In the genomic region with DNA sequence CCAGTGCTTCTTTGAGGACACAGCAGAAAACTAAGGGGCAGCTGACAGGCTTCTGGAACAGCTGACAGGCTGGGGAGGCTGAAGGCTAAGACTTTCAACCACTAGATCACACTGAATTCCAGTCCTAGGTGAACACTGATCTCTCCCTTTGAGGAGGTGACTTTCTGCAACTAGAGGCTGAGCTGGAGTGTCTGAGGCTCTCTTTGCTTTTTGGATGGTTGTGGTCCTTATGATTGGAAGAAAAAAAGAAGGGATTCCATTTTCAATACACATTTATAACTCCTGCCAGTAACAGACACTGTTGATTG, we compare ENCODE assay signal across 8 cellular contexts. TPM values are rescaled to one million over a fixed set of nuclear protein-coding genes. Genes with fewer than 3 reads are reported as not detected.
DNase-seq lines count a peak whose midpoint lies in the region; ATAC-seq and TF ChIP-seq lines count a peak whose summit lies in the region.

No MANE protein-coding gene starts in this region.

- no peak overlapping the region for H3T11ph ChIP-seq in H9 (ENCODE audit: low read length)

- DNase-seq in H9 (no peak), immature natural killer cell (no peak)
- no peak for DNase-seq in activated naive CD8-positive, alpha-beta T cell treated with anti-CD3 and anti-CD28 coated beads for 36 hours
- no peak for DNase-seq in stimulated activated effector memory CD8-positive, alpha-beta T cell treated with anti-CD3 and anti-CD28 coated beads, Interleukin-12 subunit alpha, Interleukin-12 subunit beta, amount 100 ng/mL, for 72 hours (ENCODE audit: low spot score in 2 of 2)
- DNase-seq in stimulated activated naive CD4-positive, alpha-beta T cell treated with Interleukin-2 at 50 U/mL for 16 hours (lab: John Stamatoyannopoulos, UW) = no peak
- no peak for DNase-seq in stimulated activated CD4-positive, alpha-beta T cell treated with anti-CD3 and anti-CD28 coated beads, Interleukin-15, amount 100 ng/mL, for 24 hours

- no peak overlapping the region for H2BK5ac ChIP-seq in H9 (ENCODE audit: insufficient read length, low read length)

- H2BK12ac ChIP-seq in H9 (ENCODE audit: insufficient read length, low read depth, low read length) = no peak overlapping the region

- no peak overlapping the region for H3K9ac ChIP-seq in H9 (ENCODE audit: extremely low read depth, insufficient read length, low read length)

- H3K4ac ChIP-seq in H9 (ENCODE audit: low read depth, low read length) = no peak overlapping the region

- H2BK15ac ChIP-seq in H9 (ENCODE audit: low read depth, low read length) = no peak overlapping the region

- no peaks in the 10 kb centered on the region for H3K79me1 ChIP-seq in H9 (ENCODE audit: insufficient read depth, low read depth, low read length, poor library complexity, severe bottlenecking)

- H3K4me3 Mint-ChIP-seq in H9 = peak overlapping the region; percentile 67 to 79
- peak overlapping the region; percentile 81 for H3K4me3 Mint-ChIP-seq in activated naive CD8-positive, alpha-beta T cell treated with anti-CD3 and anti-CD28 coated beads for 36 hours
- H3K4me3 Mint-ChIP-seq in immature natural killer cell = peak overlapping the region; percentile 11 to 80 (median 71)
- peak overlapping the region; percentile 80 for H3K4me3 Mint-ChIP-seq in stimulated activated effector memory CD8-positive, alpha-beta T cell treated with anti-CD3 and anti-CD28 coated beads, Interleukin-12 subunit alpha, Interleukin-12 subunit beta, amount 100 ng/mL, for 72 hours

- H3K79me2 ChIP-seq in H9 (ENCODE audit: insufficient read depth, low read length) = no peaks in the 10 kb centered on the region

- H2BK120ac ChIP-seq in H9 (ENCODE audit: low read depth, low read length, poor library complexity, severe bottlenecking) = no peak overlapping the region

- no peak overlapping the region for H4K91ac ChIP-seq in H9 (ENCODE audit: insufficient read length, low read depth, low read length)

- no peak overlapping the region for H3K18ac ChIP-seq in H9 (ENCODE audit: insufficient read length, low read depth, low read length)

- H3K27ac Mint-ChIP-seq in H9 (no peak overlapping the region), immature natural killer cell (no peak overlapping the region)
- H3K27ac Mint-ChIP-seq in activated naive CD8-positive, alpha-beta T cell treated with anti-CD3 and anti-CD28 coated beads for 36 hours = peak overlapping the region; percentile 89
- H3K27ac Mint-ChIP-seq in stimulated activated effector memory CD8-positive, alpha-beta T cell treated with anti-CD3 and anti-CD28 coated beads, Interleukin-12 subunit alpha, Interleukin-12 subunit beta, amount 100 ng/mL, for 72 hours = peak overlapping the region; percentile 85

- peaks cover 11% of the 10 kb centered on the region for H3K23me2 ChIP-seq in H9 (ENCODE audit: insufficient read length, low read depth, low read length, poor library complexity, severe bottlenecking)

- no peaks in the 10 kb centered on the region for H3K9me3 Mint-ChIP-seq in H9
- no peaks in the 10 kb centered on the region for H3K9me3 Mint-ChIP-seq in activated naive CD8-positive, alpha-beta T cell treated with anti-CD3 and anti-CD28 coated beads for 36 hours
- H3K9me3 Mint-ChIP-seq in immature natural killer cell = no peaks in the 10 kb centered on the region
- no peaks in the 10 kb centered on the region for H3K9me3 Mint-ChIP-seq in stimulated activated effector memory CD8-positive, alpha-beta T cell treated with anti-CD3 and anti-CD28 coated beads, Interleukin-12 subunit alpha, Interleukin-12 subunit beta, amount 100 ng/mL, for 72 hours

- H3K4me1 ChIP-seq in H9 (ENCODE audit: insufficient read depth, low read length) = no peaks in the 10 kb centered on the region; the same call in 1 of the 2 replicates

- no peak overlapping the region for H2AK5ac ChIP-seq in H9 (ENCODE audit: insufficient read length, low read length)

- no peak overlapping the region for H2AFZ ChIP-seq in H9 (ENCODE audit: low read length)

- H3K4me1 Mint-ChIP-seq in H9 (peaks cover 40 to 47% of the 10 kb centered on the region in 2 experiments), immature natural killer cell (peaks cover 44 to 45% of the 10 kb centered on the region in 2 donors)
- peaks cover 84% of the 10 kb centered on the region for H3K4me1 Mint-ChIP-seq in activated naive CD8-positive, alpha-beta T cell treated with anti-CD3 and anti-CD28 coated beads for 36 hours
- peaks cover 90% of the 10 kb centered on the region for H3K4me1 Mint-ChIP-seq in stimulated activated effector memory CD8-positive, alpha-beta T cell treated with anti-CD3 and anti-CD28 coated beads, Interleukin-12 subunit alpha, Interleukin-12 subunit beta, amount 100 ng/mL, for 72 hours

- TF ChIP-seq CTCF in H9 (conservative IDR thresholded peaks at IDR 0.05) = no peak

- H4K8ac ChIP-seq in H9 (replicated peaks; ENCODE audit: insufficient read length, low read depth, low read length) = no peak overlapping the region

- H3K36me3 Mint-ChIP-seq in H9 (ENCODE audit: insufficient read depth in 1 of 3, low read depth in 3 of 3) (no peaks in the 10 kb centered on the region; a peak in 1 of 7 replicates), immature natural killer cell (peaks cover 0 to 4% (median 0%) of the 10 kb centered on the region in 3 donors)
- H3K36me3 Mint-ChIP-seq in activated naive CD8-positive, alpha-beta T cell treated with anti-CD3 and anti-CD28 coated beads for 36 hours = peaks cover 3% of the 10 kb centered on the region
- no peaks in the 10 kb centered on the region for H3K36me3 Mint-ChIP-seq in stimulated activated effector memory CD8-positive, alpha-beta T cell treated with anti-CD3 and anti-CD28 coated beads, Interleukin-12 subunit alpha, Interleukin-12 subunit beta, amount 100 ng/mL, for 72 hours

- H2BK20ac ChIP-seq in H9 (ENCODE audit: low read depth, low read length, poor library complexity, severe bottlenecking) = no peak overlapping the region

- peaks cover 6% of the 10 kb centered on the region; the same call in 1 of the 2 replicates for H3K27me3 ChIP-seq in H9 (ENCODE audit: insufficient read depth, low read length)

- peaks cover 48% of the 10 kb centered on the region for H3K27me3 Mint-ChIP-seq in H9 (ENCODE audit: low read depth)
- H3K27me3 Mint-ChIP-seq in activated naive CD8-positive, alpha-beta T cell treated with anti-CD3 and anti-CD28 coated beads for 36 hours = no peaks in the 10 kb centered on the region
- peaks cover 11 to 29% (median 13%) of the 10 kb centered on the region in 3 donors for H3K27me3 Mint-ChIP-seq in immature natural killer cell (ENCODE audit: low read depth in 3 of 3)

- no peak for ATAC-seq in stimulated activated effector memory CD8-positive, alpha-beta T cell treated with anti-CD3 and anti-CD28 coated beads, Interleukin-12 subunit alpha, Interleukin-12 subunit beta, amount 100 ng/mL, for 72 hours
- no peak for ATAC-seq in HG02840 (IDR thresholded peaks at IDR 0.05; ENCODE audit: low FRiP score, unreplicated experiment)
- no peak for ATAC-seq in HG03159 (IDR thresholded peaks at IDR 0.05; ENCODE audit: unreplicated experiment)

- H3K4me2 ChIP-seq in H9 (ENCODE audit: insufficient read depth, insufficient read length, low read length) = no peak overlapping the region

- no peaks in the 10 kb centered on the region for H4K20me1 ChIP-seq in H9 (ENCODE audit: control insufficient read depth, insufficient read depth, insufficient read length)

- no peak overlapping the region for H3K56ac ChIP-seq in H9 (ENCODE audit: insufficient read length, low read depth, low read length)

- H3K27ac ChIP-seq in H9 (ENCODE audit: insufficient read length, low read depth, low read length) = no peak overlapping the region

- H3K14ac ChIP-seq in H9 (ENCODE audit: insufficient read depth, low read length) = no peak overlapping the region

- no peak overlapping the region for H4K5ac ChIP-seq in H9 (ENCODE audit: insufficient read length, low read depth, low read length)

- no peaks in the 10 kb centered on the region for H3K9me3 ChIP-seq in H9 (ENCODE audit: control insufficient read depth, low read depth, low read length)

- no peak overlapping the region for H3K23ac ChIP-seq in H9 (ENCODE audit: insufficient read length, low read depth, low read length)

RNA-seq across cellular contexts. Expression of a gene that starts 1.4 kb away (rescaled TPM):
- total RNA-seq in H9 (2021) = 1.7 and 2.8 TPM in 2 replicates
- 1 to 10 TPM; 2.3 to 2.4 TPM for total RNA-seq in activated naive CD8-positive, alpha-beta T cell treated with anti-CD3 and anti-CD28 coated beads for 36 hours
- 1 to 10 TPM in 2 of 3 donors, under 1 TPM in 1; 0.50 to 4.2 (median 2.6) TPM for polyA plus RNA-seq in immature natural killer cell

Comparison
In these comparisons a context has a peak if more than half of its experiments do, and no peak if none do; other contexts are left out.
1. H3K27ac Mint-ChIP-seq: peak in activated naive CD8-positive, alpha-beta T cell treated with anti-CD3 and anti-CD28 coated beads for 36 hours (single experiment) and stimulated activated effector memory CD8-positive, alpha-beta T cell treated with anti-CD3 and anti-CD28 coated beads, Interleukin-12 subunit alpha, Interleukin-12 subunit beta, amount 100 ng/mL, for 72 hours (single experiment); none in H9 (0 of 3) and immature natural killer cell (0 of 6).
2. Peak in every context shown above with its lines, with median percentiles within 50 percentile points of each other: H3K4me3 Mint-ChIP-seq.